Comparison of ENCODE assay signal across 21 cellular contexts in genomic region chr2:108382196-108382595, GRCh38. TPM values are rescaled to one million over a fixed set of nuclear protein-coding genes. Genes with fewer than 3 reads are reported as not detected.
DNase-seq lines count a peak whose midpoint lies in the region; ATAC-seq, FAIRE-seq and TF ChIP-seq lines count a peak whose summit lies in the region.
"Had no signal": no experiment of that assay in that cellular context is flagged by ENCODE, and none has a peak within 500 bp of the region (broad histone marks: within the 10 kb centered on the region; RNA-seq: fewer than 3 reads in every experiment).

No MANE protein-coding gene starts in this region.

- TF ChIP-seq EP300 in A549 (IDR thresholded peaks at IDR 0.05), result no peak

- no peak overlapping the region for H3K56ac ChIP-seq in H9 (ENCODE audit: insufficient read length, low read depth, low read length)

- H3T11ph ChIP-seq in H9 (ENCODE audit: low read length), result no peak overlapping the region

- TF ChIP-seq CTCF in A549 (IDR thresholded peaks at IDR 0.05), result no peak
- TF ChIP-seq CTCF in H9 (conservative IDR thresholded peaks at IDR 0.05), result no peak
- TF ChIP-seq CTCF in PC-3 (conservative IDR thresholded peaks at IDR 0.05; ENCODE audit: low read depth, low read length), result no peak
- TF ChIP-seq CTCF in epithelial cell of esophagus (IDR thresholded peaks at IDR 0.05; ENCODE audit: insufficient read depth, low read depth, low read length, missing control alignments), result no peak

- no peak overlapping the region for H3K4ac ChIP-seq in H9 (ENCODE audit: low read depth, low read length)

- no peak overlapping the region for H2AFZ ChIP-seq in H9 (ENCODE audit: low read length)
- H2AFZ ChIP-seq in PC-3 (ENCODE audit: low read length), result no peak overlapping the region

- H3K27ac ChIP-seq in A549 (peak overlapping the region; percentile 89 to 90; a peak in 3 of 6 replicates), H9 (ENCODE audit: insufficient read length, low read depth, low read length) (peak overlapping the region; percentile 21), PC-3 (ENCODE audit: low read length) (no peak overlapping the region)

- H3K4me1 ChIP-seq in A549 (peaks cover 58% of the 10 kb centered on the region), H9 (ENCODE audit: insufficient read depth, low read length) (peaks cover 4% of the 10 kb centered on the region), PC-3 (ENCODE audit: insufficient read depth, low read length) (0 out of 2 replicates have a peak, but pooled peaks cover 4% of the 10 kb centered on the region)
- H3K4me1 ChIP-seq: HAP-1 had no signal

- H2BK20ac ChIP-seq in H9 (ENCODE audit: low read depth, low read length, poor library complexity, severe bottlenecking), result no peak overlapping the region

- H3K4me3 Mint-ChIP-seq in H9, result no peak overlapping the region
- H3K4me3 Mint-ChIP-seq: CD4-positive, alpha-beta T cell had no signal

- no peak for TF ChIP-seq POLR2A in A549 (IDR thresholded peaks at IDR 0.05; ENCODE audit: low read length)

- H3K9me3 Mint-ChIP-seq in H9, result no peaks in the 10 kb centered on the region
- H3K9me3 Mint-ChIP-seq: CD4-positive, alpha-beta T cell had no signal

- H3K4me2 ChIP-seq in A549, result no peak overlapping the region
- no peak overlapping the region for H3K4me2 ChIP-seq in H9 (ENCODE audit: insufficient read depth, insufficient read length, low read length)
- no peak overlapping the region for H3K4me2 ChIP-seq in PC-3 (ENCODE audit: low read length)

- 88% methylated on average over 4 of the region's 4 CpGs for WGBS in A549 (ENCODE audit: missing lambda C conversion rate)
- WGBS in H9 (ENCODE audit: extremely low coverage, insufficient read length, low lambda C conversion rate), result no CpG with 5 or more reads among the region's 4 CpGs

- no peak overlapping the region for H3K14ac ChIP-seq in H9 (ENCODE audit: insufficient read depth, low read length)

- H4K8ac ChIP-seq in H9 (replicated peaks; ENCODE audit: insufficient read length, low read depth, low read length), result no peak overlapping the region

- H3K4me3 ChIP-seq in A549 (no peak overlapping the region), PC-3 (ENCODE audit: low read length) (no peak overlapping the region), epithelial cell of esophagus (ENCODE audit: low read length) (no peak overlapping the region)
- H3K4me3 ChIP-seq: HAP-1, MG63 had no signal

- CTCF ChIA-PET in A549 (lab: Yijun Ruan, JAX), result interaction anchor here (1.0 to 1.3 kb wide), 3 partner anchors 8 to 23 kb away, joined by 3 to 5 read pairs (median 3); no protein-coding TSS in a partner anchor
- CTCF ChIA-PET in PC-3 (lab: Charles Lee), result no interaction called here

- peak overlapping the region; percentile 36 to 85 (median 37); a peak in 4 of 7 replicates for H3K27ac Mint-ChIP-seq in H9
- H3K27ac Mint-ChIP-seq: CD4-positive, alpha-beta T cell had no signal

- no peaks in the 10 kb centered on the region for H3F3A ChIP-seq in PC-3 (ENCODE audit: low read length, unreplicated experiment)

- H3K9me3 ChIP-seq in A549, result no peaks in the 10 kb centered on the region
- H3K9me3 ChIP-seq in H9 (ENCODE audit: control insufficient read depth, low read depth, low read length), result no peaks in the 10 kb centered on the region
- H3K9me3 ChIP-seq in PC-3 (ENCODE audit: low read length), result no peaks in the 10 kb centered on the region
- H3K9me3 ChIP-seq: Caco-2, HAP-1, MG63 had no signal

- no peaks in the 10 kb centered on the region for H3K79me1 ChIP-seq in H9 (ENCODE audit: insufficient read depth, low read depth, low read length, poor library complexity, severe bottlenecking)

- DNase-seq in A549 (ENCODE audit: low read depth in 1 of 2, low spot score in 1 of 2), result no peak
- DNase-seq in H9, result no peak
- peak; percentile 12 for DNase-seq in PC-3
- DNase-seq in epithelial cell of esophagus (ENCODE audit: low read depth), result peak; percentile 61
- DNase-seq in stimulated activated naive CD8-positive, alpha-beta T cell treated with anti-CD3 and anti-CD28 coated beads, Interleukin-15, Interleukin-2, amounts not matched to agents 100 U/mL and 50 U/mL, for 24 hours, result no peak
- DNase-seq in NCI-H1436 treated with DMSO at 0.1 percent for 48 hours (lab: John Stamatoyannopoulos, UW), result no peak
- DNase-seq: Caco-2; CD4-positive, alpha-beta T cell; Karpas-422; MG63; NCI-H1048; NCI-H146; NCI-H2029 treated with DMSO at 0.1 percent for 48 hours; NCI-H510A; NCI-H82 had no signal

- no peak overlapping the region for H4K5ac ChIP-seq in H9 (ENCODE audit: insufficient read length, low read depth, low read length)

- H4K91ac ChIP-seq in H9 (ENCODE audit: insufficient read length, low read depth, low read length), result no peak overlapping the region

- no peak overlapping the region for H3K23ac ChIP-seq in H9 (ENCODE audit: insufficient read length, low read depth, low read length)

- H2BK12ac ChIP-seq in H9 (ENCODE audit: insufficient read length, low read depth, low read length), result no peak overlapping the region

- H3K36me3 ChIP-seq in PC-3 (ENCODE audit: low read depth, low read length), result no peaks in the 10 kb centered on the region
- H3K36me3 ChIP-seq: HAP-1, MG63 had no signal

- POLR2A ChIA-PET in A549 (lab: Yijun Ruan, JAX), result interaction anchor here (0.6 kb wide), 1 partner anchor 10 kb away, joined by 3 read pairs; no protein-coding TSS in a partner anchor
- POLR2A ChIA-PET in PC-3 (lab: Charles Lee; ENCODE audit: unreplicated experiment), result no interaction called here

- H3K4me1 Mint-ChIP-seq in H9, result peaks cover 42 to 45% of the 10 kb centered on the region in 2 experiments

- H3K27me3 ChIP-seq in H9 (ENCODE audit: insufficient read depth, low read length) (no peaks in the 10 kb centered on the region), PC-3 (ENCODE audit: low read length) (no peaks in the 10 kb centered on the region)
- H3K27me3 ChIP-seq: MG63 had no signal

- H2BK15ac ChIP-seq in H9 (ENCODE audit: low read depth, low read length), result no peak overlapping the region

- TF ChIP-seq RAD21 in A549 (conservative IDR thresholded peaks at IDR 0.05 in 1 of 2, IDR thresholded peaks at IDR 0.05 in 1 of 2), result no peak

- BruUV-seq in PC-3 (replicated peaks; lab: Mats Ljungman, UMichigan), result no TSS peak

- ATAC-seq in A549 (no peak), PC-3 (no peak), GM18519 (IDR thresholded peaks at IDR 0.05; ENCODE audit: low FRiP score, unreplicated experiment) (no peak), HG02973 (IDR thresholded peaks at IDR 0.05; ENCODE audit: unreplicated experiment) (no peak)
- no peak for ATAC-seq in stimulated activated naive CD8-positive, alpha-beta T cell treated with anti-CD3 and anti-CD28 coated beads, Interleukin-15, Interleukin-2, amounts not matched to agents 100 U/mL and 50 U/mL, for 24 hours

- no peaks in the 10 kb centered on the region for H3K27me3 Mint-ChIP-seq in H9 (ENCODE audit: low read depth)

- no peaks in the 10 kb centered on the region for H3K23me2 ChIP-seq in H9 (ENCODE audit: insufficient read length, low read depth, low read length, poor library complexity, severe bottlenecking)

- no peak for FAIRE-seq in A549 (lab: Jason Lieb, UNC)
- FAIRE-seq: A204.1, GM12891 had no signal

- H3K79me2 ChIP-seq in H9 (ENCODE audit: insufficient read depth, low read length), result no peaks in the 10 kb centered on the region
- no peaks in the 10 kb centered on the region for H3K79me2 ChIP-seq in PC-3 (ENCODE audit: low read length)

- no peak overlapping the region for H2AK5ac ChIP-seq in H9 (ENCODE audit: insufficient read length, low read length)

- H3K9ac ChIP-seq in H9 (ENCODE audit: extremely low read depth, insufficient read length, low read length) (no peak overlapping the region), PC-3 (ENCODE audit: low read length) (no peak overlapping the region)

- no peak overlapping the region for H2BK120ac ChIP-seq in H9 (ENCODE audit: low read depth, low read length, poor library complexity, severe bottlenecking)

- intact Hi-C loops in PC-3 (cut with micrococcal nuclease), result no loop called here

- 0 out of 2 replicates have a peak, but pooled peaks cover 5% of the 10 kb centered on the region for H3K9me2 ChIP-seq in PC-3 (replicated peaks; ENCODE audit: low read length)

- H4K20me1 ChIP-seq in H9 (ENCODE audit: control insufficient read depth, insufficient read depth, insufficient read length) (no peaks in the 10 kb centered on the region), PC-3 (ENCODE audit: low read length) (no peaks in the 10 kb centered on the region)

- H3K36me3 Mint-ChIP-seq in H9 (ENCODE audit: insufficient read depth in 1 of 3, low read depth in 3 of 3), result no peaks in the 10 kb centered on the region; a peak in 1 of 7 replicates

- H2BK5ac ChIP-seq in H9 (ENCODE audit: insufficient read length, low read length), result no peak overlapping the region

- no peak overlapping the region for H3K18ac ChIP-seq in H9 (ENCODE audit: insufficient read length, low read depth, low read length)

TF ChIP-seq in A549, 52 proteins besides CTCF, POLR2A, EP300 and RAD21:
- TF ChIP-seq BHLHE40 (IDR thresholded peaks at IDR 0.05; ENCODE audit: low read depth, low read length) (no peak), FOXS1 (CRISPR knock-in tag; IDR thresholded peaks at IDR 0.05) (no peak), MYC (IDR thresholded peaks at IDR 0.05; ENCODE audit: borderline replicate concordance, low read length) (no peak), HES2 (IDR thresholded peaks at IDR 0.05) (no peak), SMC3 (IDR thresholded peaks at IDR 0.05) (no peak), FOSB (CRISPR knock-in tag; IDR thresholded peaks at IDR 0.05) (no peak), RARB (CRISPR knock-in tag; IDR thresholded peaks at IDR 0.05) (no peak)

RNA-seq across cellular contexts. Expression of gene SULT1C4, which starts 4.4 kb away (rescaled TPM):
- polyA plus RNA-seq in A549 (2011; rRNA removed) (0.05 TPM in 2 replicates), A549 (2017; fragmentation: RNase III; extraction: RNeasy Plus Mini Kit Qiagen cat#74134 plus additional on column Dnase treatment) (not detected in 3 replicates)
- polyA plus RNA-seq in A549 (2012; cell fraction: cytosol; rRNA removed), result not detected in 2 replicates
- polyA plus RNA-seq in A549 (2012; cell fraction: nucleus; rRNA removed), result 0.07 TPM in 1 of 2 replicates, not detected in the other
- 0.15 TPM in 1 of 2 replicates, not detected in the other for polyA minus RNA-seq in A549 (2011; rRNA and poly(A)+ RNA removed)
- total RNA-seq in H9 (2021) (0.86 and 0.96 TPM in 2 replicates), PC-3 (2014; rRNA removed) (not detected in 2 replicates)
- total RNA-seq: CD4-positive, alpha-beta T cell; T-helper 1 cell treated with Interleukin-12 subunit alpha and Interleukin-12 subunit beta and Interleukin-4 antibody, amounts not matched to agents 30 ng/mL and 1 ng/mL, for 36 hours had no signal

Comparison
In these comparisons a context has a peak if more than half of its experiments do, and no peak if none do; other contexts are left out.
1. DNase-seq: peak in PC-3 (single experiment) and epithelial cell of esophagus (single experiment); none in A549 (0 of 2), H9 (single experiment), stimulated activated naive CD8-positive, alpha-beta T cell treated with anti-CD3 and anti-CD28 coated beads, Interleukin-15, Interleukin-2, amounts not matched to agents 100 U/mL and 50 U/mL, for 24 hours (single experiment) and NCI-H1436 treated with DMSO at 0.1 percent for 48 hours (single experiment).